ENCODE assay signal across 1 cellular context in genomic region chr6:36489426-36489825, GRCh38.
TF ChIP-seq lines count a peak whose summit lies in the region.

No MANE protein-coding gene starts in this region.

TF ChIP-seq in GM23338, 12 proteins besides CTCF, POLR2A, EP300 and RAD21 (continued from another document):
- TF ChIP-seq, protein P1, sequence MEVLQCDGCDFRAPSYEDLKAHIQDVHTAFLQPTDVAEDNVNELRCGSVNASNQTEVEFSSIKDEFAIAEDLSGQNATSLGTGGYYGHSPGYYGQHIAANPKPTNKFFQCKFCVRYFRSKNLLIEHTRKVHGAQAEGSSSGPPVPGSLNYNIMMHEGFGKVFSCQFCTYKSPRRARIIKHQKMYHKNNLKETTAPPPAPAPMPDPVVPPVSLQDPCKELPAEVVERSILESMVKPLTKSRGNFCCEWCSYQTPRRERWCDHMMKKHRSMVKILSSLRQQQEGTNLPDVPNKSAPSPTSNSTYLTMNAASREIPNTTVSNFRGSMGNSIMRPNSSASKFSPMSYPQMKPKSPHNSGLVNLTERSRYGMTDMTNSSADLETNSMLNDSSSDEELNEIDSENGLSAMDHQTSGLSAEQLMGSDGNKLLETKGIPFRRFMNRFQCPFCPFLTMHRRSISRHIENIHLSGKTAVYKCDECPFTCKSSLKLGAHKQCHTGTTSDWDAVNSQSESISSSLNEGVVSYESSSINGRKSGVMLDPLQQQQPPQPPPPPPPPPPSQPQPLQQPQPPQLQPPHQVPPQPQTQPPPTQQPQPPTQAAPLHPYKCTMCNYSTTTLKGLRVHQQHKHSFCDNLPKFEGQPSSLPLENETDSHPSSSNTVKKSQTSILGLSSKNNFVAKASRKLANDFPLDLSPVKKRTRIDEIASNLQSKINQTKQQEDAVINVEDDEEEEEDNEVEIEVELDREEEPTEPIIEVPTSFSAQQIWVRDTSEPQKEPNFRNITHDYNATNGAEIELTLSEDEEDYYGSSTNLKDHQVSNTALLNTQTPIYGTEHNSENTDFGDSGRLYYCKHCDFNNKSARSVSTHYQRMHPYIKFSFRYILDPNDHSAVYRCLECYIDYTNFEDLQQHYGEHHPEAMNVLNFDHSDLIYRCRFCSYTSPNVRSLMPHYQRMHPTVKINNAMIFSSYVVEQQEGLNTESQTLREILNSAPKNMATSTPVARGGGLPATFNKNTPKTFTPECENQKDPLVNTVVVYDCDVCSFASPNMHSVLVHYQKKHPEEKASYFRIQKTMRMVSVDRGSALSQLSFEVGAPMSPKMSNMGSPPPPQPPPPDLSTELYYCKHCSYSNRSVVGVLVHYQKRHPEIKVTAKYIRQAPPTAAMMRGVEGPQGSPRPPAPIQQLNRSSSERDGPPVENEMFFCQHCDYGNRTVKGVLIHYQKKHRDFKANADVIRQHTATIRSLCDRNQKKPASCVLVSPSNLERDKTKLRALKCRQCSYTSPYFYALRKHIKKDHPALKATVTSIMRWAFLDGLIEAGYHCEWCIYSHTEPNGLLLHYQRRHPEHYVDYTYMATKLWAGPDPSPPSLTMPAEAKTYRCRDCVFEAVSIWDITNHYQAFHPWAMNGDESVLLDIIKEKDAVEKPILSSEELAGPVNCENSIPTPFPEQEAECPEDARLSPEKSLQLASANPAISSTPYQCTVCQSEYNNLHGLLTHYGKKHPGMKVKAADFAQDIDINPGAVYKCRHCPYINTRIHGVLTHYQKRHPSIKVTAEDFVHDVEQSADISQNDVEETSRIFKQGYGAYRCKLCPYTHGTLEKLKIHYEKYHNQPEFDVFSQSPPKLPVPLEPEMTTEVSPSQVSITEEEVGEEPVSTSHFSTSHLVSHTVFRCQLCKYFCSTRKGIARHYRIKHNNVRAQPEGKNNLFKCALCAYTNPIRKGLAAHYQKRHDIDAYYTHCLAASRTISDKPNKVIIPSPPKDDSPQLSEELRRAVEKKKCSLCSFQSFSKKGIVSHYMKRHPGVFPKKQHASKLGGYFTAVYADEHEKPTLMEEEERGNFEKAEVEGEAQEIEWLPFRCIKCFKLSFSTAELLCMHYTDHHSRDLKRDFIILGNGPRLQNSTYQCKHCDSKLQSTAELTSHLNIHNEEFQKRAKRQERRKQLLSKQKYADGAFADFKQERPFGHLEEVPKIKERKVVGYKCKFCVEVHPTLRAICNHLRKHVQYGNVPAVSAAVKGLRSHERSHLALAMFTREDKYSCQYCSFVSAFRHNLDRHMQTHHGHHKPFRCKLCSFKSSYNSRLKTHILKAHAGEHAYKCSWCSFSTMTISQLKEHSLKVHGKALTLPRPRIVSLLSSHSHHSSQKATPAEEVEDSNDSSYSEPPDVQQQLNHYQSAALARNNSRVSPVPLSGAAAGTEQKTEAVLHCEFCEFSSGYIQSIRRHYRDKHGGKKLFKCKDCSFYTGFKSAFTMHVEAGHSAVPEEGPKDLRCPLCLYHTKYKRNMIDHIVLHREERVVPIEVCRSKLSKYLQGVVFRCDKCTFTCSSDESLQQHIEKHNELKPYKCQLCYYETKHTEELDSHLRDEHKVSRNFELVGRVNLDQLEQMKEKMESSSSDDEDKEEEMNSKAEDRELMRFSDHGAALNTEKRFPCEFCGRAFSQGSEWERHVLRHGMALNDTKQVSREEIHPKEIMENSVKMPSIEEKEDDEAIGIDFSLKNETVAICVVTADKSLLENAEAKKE (CRISPR knock-in tag; IDR thresholded peaks at IDR 0.05) = no peak
- TF ChIP-seq EZH2 (IDR thresholded peaks at IDR 0.05; ENCODE audit: low read depth, unreplicated experiment) (no peak), ETS1 (IDR thresholded peaks at IDR 0.05) (no peak), ZNF114 (CRISPR knock-in tag; IDR thresholded peaks at IDR 0.05) (no peak), CREB1 (CRISPR knock-in tag; IDR thresholded peaks at IDR 0.05; ENCODE audit: low read depth) (no peak)
- TF ChIP-seq, protein P2, sequence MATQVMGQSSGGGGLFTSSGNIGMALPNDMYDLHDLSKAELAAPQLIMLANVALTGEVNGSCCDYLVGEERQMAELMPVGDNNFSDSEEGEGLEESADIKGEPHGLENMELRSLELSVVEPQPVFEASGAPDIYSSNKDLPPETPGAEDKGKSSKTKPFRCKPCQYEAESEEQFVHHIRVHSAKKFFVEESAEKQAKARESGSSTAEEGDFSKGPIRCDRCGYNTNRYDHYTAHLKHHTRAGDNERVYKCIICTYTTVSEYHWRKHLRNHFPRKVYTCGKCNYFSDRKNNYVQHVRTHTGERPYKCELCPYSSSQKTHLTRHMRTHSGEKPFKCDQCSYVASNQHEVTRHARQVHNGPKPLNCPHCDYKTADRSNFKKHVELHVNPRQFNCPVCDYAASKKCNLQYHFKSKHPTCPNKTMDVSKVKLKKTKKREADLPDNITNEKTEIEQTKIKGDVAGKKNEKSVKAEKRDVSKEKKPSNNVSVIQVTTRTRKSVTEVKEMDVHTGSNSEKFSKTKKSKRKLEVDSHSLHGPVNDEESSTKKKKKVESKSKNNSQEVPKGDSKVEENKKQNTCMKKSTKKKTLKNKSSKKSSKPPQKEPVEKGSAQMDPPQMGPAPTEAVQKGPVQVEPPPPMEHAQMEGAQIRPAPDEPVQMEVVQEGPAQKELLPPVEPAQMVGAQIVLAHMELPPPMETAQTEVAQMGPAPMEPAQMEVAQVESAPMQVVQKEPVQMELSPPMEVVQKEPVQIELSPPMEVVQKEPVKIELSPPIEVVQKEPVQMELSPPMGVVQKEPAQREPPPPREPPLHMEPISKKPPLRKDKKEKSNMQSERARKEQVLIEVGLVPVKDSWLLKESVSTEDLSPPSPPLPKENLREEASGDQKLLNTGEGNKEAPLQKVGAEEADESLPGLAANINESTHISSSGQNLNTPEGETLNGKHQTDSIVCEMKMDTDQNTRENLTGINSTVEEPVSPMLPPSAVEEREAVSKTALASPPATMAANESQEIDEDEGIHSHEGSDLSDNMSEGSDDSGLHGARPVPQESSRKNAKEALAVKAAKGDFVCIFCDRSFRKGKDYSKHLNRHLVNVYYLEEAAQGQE (IDR thresholded peaks at IDR 0.05; ENCODE audit: unreplicated experiment) = no peak
TF ChIP-seq in GM23338: peak in this region for 0.
